17 cellular contexts compared by ENCODE assay signal in the genomic region with DNA sequence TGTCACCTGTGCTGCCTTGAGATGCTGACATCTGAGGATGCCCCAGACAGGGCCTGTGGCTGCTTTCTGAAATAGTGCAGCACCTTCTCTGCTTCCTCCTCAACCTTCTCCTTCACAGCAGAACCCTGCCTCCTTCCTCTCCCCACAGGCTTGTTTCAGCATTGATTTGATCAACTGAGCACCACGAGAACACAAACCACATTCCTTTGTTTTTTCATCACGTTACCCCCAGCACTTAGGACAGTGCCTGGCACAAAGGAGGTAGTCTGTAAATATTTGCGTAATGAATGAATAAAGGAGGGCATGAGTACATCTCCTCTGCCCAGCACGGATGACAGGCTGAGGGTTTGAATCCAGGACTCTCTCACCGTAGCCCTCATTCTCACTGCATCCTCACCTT. TPM values are rescaled to one million over a fixed set of nuclear protein-coding genes. Genes with fewer than 3 reads are reported as not detected.
"Had no signal": no experiment of that assay in that cellular context is flagged by ENCODE, and none has a peak within 500 bp of the region (broad histone marks: within the 10 kb centered on the region; RNA-seq: fewer than 3 reads in every experiment).

No MANE protein-coding gene starts in this region.

- DNase-seq: activated CD4-positive, alpha-beta T cell treated with anti-CD3 and anti-CD28 coated beads, Interleukin-2, amount 50 U/mL, for 4 hours; activated CD8-positive, alpha-beta memory T cell treated with anti-CD3 and anti-CD28 coated beads, Interleukin-2, amount 10 ng/mL, durations not matched to agents 7 days and 5 days; activated gamma-delta T cell; activated T-cell treated with anti-CD3 and anti-CD28 coated beads, Interleukin-2, amount 50 U/mL, for 24 hours; brain microvascular endothelial cell; dermis blood vessel endothelial cell; foreskin fibroblast; immature natural killer cell; occipital lobe; stimulated activated CD4-positive, alpha-beta T cell treated with anti-CD3 and anti-CD28 coated beads, Interleukin-15, amount 100 ng/mL, for 24 hours had no signal

- H3K4me1 ChIP-seq: tibial nerve had no signal

- H3K4me3 ChIP-seq: esophagus muscularis mucosa, lung, tibial nerve had no signal

- H3K36me3 ChIP-seq: brain microvascular endothelial cell, esophagus muscularis mucosa had no signal

- H3K9me3 ChIP-seq: esophagus muscularis mucosa, tibial nerve had no signal

- ATAC-seq: activated CD4-positive, CD25-positive, alpha-beta regulatory T cell treated with anti-CD3 and anti-CD28 coated beads, Interleukin-2, amount 50 U/mL, for 24 hours; activated CD8-positive, alpha-beta memory T cell treated with anti-CD3 and anti-CD28 coated beads, Interleukin-2, amount 10 ng/mL, durations not matched to agents 7 days and 5 days had no signal

- H3K27me3 ChIP-seq: brain microvascular endothelial cell, esophagus muscularis mucosa, tibial nerve had no signal

- H3K27ac ChIP-seq: brain microvascular endothelial cell had no signal

RNA-seq across cellular contexts. Expression of gene WFDC2, which starts 21.3 kb away (rescaled TPM):
- total RNA-seq: activated CD8-positive, alpha-beta memory T cell treated with anti-CD3 and anti-CD28 coated beads, Interleukin-2, amount 10 ng/mL, durations not matched to agents 7 days and 5 days; dermis blood vessel endothelial cell; pulmonary artery endothelial cell; skeletal muscle tissue; T-helper 2 cell treated with Interferon-gamma antibody and Interleukin-4, amounts not matched to agents 100 ng/mL and 5 ng/mL, for 36 hours had no signal
- polyA plus RNA-seq: immature natural killer cell had no signal
